Comparison of ENCODE assay signal across 1 cellular context in the genomic region with DNA sequence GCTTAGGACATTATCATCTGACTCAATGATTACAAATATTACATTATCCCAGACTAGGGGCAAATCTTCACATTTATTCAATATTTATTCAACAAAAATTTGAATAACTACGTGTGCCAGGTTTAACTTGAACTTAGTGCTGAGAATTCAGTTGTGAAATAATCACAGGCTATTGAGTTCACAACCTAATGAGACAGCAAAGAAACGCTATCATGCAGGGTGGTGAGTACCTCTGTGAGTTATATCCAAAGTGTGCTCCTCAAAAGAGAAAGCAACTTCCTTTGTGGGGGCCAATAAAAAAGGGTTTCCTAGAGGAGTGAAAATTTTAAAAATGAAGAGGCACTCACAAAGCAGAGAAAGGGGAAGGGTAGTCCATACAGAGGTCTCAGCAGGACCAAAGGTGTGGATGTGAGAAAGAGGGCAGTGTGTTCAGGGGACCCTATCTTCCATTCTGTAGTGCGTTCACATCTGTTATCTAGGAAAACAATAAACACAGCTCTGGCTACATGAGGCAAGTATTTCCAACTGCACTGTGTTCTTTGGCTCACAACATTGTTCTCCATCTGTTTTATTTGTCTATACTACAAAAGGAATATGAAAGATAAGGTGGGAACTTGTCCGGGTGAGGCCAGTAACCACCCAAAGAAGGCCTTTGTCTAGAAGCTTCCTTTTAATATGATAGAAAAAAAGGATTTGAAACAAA.
TF ChIP-seq lines count a peak whose summit lies in the region.

No MANE protein-coding gene starts in this region.

TF ChIP-seq in endothelial cell of umbilical vein, 7 proteins besides CTCF, POLR2A, EP300 and RAD21 (continued from another document):
- no peak for TF ChIP-seq JUN (IDR thresholded peaks at IDR 0.05; ENCODE audit: borderline replicate concordance, insufficient read depth, insufficient read length, low read depth)
- TF ChIP-seq GATA2 (IDR thresholded peaks at IDR 0.05; ENCODE audit: insufficient read depth, insufficient read length, low read depth, low read length) = no peak
TF ChIP-seq in endothelial cell of umbilical vein: peak in this region for 0.
